16 cellular contexts compared by ENCODE assay signal in genomic region chr2:217775920-217776503, GRCh38.
DNase-seq lines count a peak whose midpoint lies in the region; FAIRE-seq and TF ChIP-seq lines count a peak whose summit lies in the region.
"Had no signal": no experiment of that assay in that cellular context is flagged by ENCODE, and none has a peak within 500 bp of the region (broad histone marks: within the 10 kb centered on the region; RNA-seq: fewer than 3 reads in every experiment).

No MANE protein-coding gene starts in this region.

- no peak overlapping the region for H3K27ac Mint-ChIP-seq in glutamatergic neuron (ENCODE audit: unreplicated experiment)
- no peak overlapping the region for H3K27ac Mint-ChIP-seq in type B pancreatic cell

- CTCF ChIA-PET in H1 (lab: Charles Lee; ENCODE audit: partially characterized antibody), result interaction anchor here (1.1 to 6.7 kb wide), 6 partner anchors 10 to 232 kb away, joined by 3 to 48 read pairs (median 4); no protein-coding TSS in a partner anchor
- CTCF ChIA-PET in SK-N-SH (lab: Yijun Ruan, JAX), result interaction anchor here (3.5 to 7.0 kb wide), 3 partner anchors 10 to 218 kb away, joined by 14 to 55 read pairs (median 52); no protein-coding TSS in a partner anchor

- no peak for TF ChIP-seq EP300 in H1 (IDR thresholded peaks at IDR 0.05; ENCODE audit: borderline replicate concordance in 1 of 2, low read depth in 2 of 2, low read length in 2 of 2)
- TF ChIP-seq EP300 in SK-N-SH (IDR thresholded peaks at IDR 0.05; ENCODE audit: borderline replicate concordance in 1 of 2, low read depth in 1 of 2, low read length in 1 of 2), result no peak

- 83% methylated on average over 4 of the region's 4 CpGs; no CpG with 5 or more reads in 1 of the 2 experiments for WGBS in H1 (ENCODE audit: extremely low coverage in 1 of 2, insufficient coverage in 1 of 2, insufficient read length in 1 of 2, insufficient replicate concordance in 2 of 2, low coverage in 1 of 2, low lambda C conversion rate in 2 of 2, missing lambda C conversion rate in 1 of 2), 2 experiments
- WGBS in SK-N-SH (ENCODE audit: low lambda C conversion rate), result 55% methylated on average over 4 of the region's 4 CpGs

- no peak overlapping the region for H2BK15ac ChIP-seq in H1 (ENCODE audit: low read length)

- no peak overlapping the region for H4K8ac ChIP-seq in H1 (ENCODE audit: extremely low read depth, insufficient read depth, low read length)

- no peaks in the 10 kb centered on the region for H3K9me3 ChIP-seq in H1 (ENCODE audit: insufficient read depth in 2 of 2, low read depth in 1 of 2, low read length in 1 of 2)
- no peaks in the 10 kb centered on the region for H3K9me3 ChIP-seq in SK-N-SH
- H3K9me3 ChIP-seq: SJCRH30 had no signal

- no peak overlapping the region for H4K5ac ChIP-seq in H1 (ENCODE audit: insufficient read length, low read depth, low read length)

- H3K4me2 ChIP-seq in H1 (ENCODE audit: insufficient read depth in 1 of 2, low read depth in 2 of 2, low read length in 2 of 2) (no peak overlapping the region), SK-N-SH (no peak overlapping the region)
- H3K4me2 ChIP-seq: PC-9 had no signal

- no peak overlapping the region for H2BK5ac ChIP-seq in H1 (ENCODE audit: low read depth, low read length)

- H3K4me3 ChIP-seq in H1 (ENCODE audit: extremely low read depth in 1 of 4, insufficient read depth in 2 of 4, low read depth in 3 of 4, low read length in 4 of 4) (no peak overlapping the region), SK-N-SH (ENCODE audit: low read depth in 2 of 2, low read length in 1 of 2) (no peak overlapping the region)
- H3K4me3 ChIP-seq: PC-9, SJCRH30 had no signal

- TF ChIP-seq RAD21 in H1 (IDR thresholded peaks at IDR 0.05 in 1 of 2, conservative IDR thresholded peaks at IDR 0.05 in 1 of 2; ENCODE audit: low read depth in 2 of 2, low read length in 2 of 2) (no peak), SK-N-SH (IDR thresholded peaks at IDR 0.05; ENCODE audit: low read length) (no peak)

- DNase-seq in GM18507 (ENCODE audit: extremely low spot score, insufficient read length, low read depth) (no peak), H1 (ENCODE audit: low read depth in 1 of 2, low spot score in 2 of 2) (no peak), glutamatergic neuron (no peak), type B pancreatic cell (ENCODE audit: extremely low spot score, unreplicated experiment) (no peak), SK-N-SH (no peak), NCI-H1092 (lab: John Stamatoyannopoulos, UW) (no peak)
- DNase-seq in NK-92 treated with Interleukin-12 subunit alpha and Interleukin-12 subunit beta, amount 100 ng/mL, for 24 hours (lab: John Stamatoyannopoulos, UW), result no peak
- DNase-seq: AML-193, NCI-H1105, NCI-H2081, NCI-H510A, NCI-H748 treated with DMSO at 0.1 percent for 48 hours, PC-9, SJCRH30 had no signal

- TF ChIP-seq CTCF in H1 (IDR thresholded peaks at IDR 0.05; ENCODE audit: control extremely low read depth in 1 of 3, insufficient read depth in 1 of 3, low read depth in 1 of 3, low read length in 3 of 3) (peak in 2 of 3 experiments; percentile 7 to 21; a peak in 2 of 4 replicates), glutamatergic neuron (IDR thresholded peaks at IDR 0.05; ENCODE audit: partially characterized antibody, unreplicated experiment) (peak; percentile 11), type B pancreatic cell (conservative IDR thresholded peaks at IDR 0.05) (peak; percentile 29), SK-N-SH (IDR thresholded peaks at IDR 0.05) (no peak)

- no peak overlapping the region for H3K23ac ChIP-seq in H1 (ENCODE audit: insufficient read length)

- H3K27ac ChIP-seq in H1 (ENCODE audit: low read depth, low read length) (no peak overlapping the region), SK-N-SH (ENCODE audit: low read depth in 2 of 2, low read length in 1 of 2) (no peak overlapping the region)
- H3K27ac ChIP-seq: C4-2B, PC-9, SJCRH30 had no signal

- H3K9ac ChIP-seq in H1 (replicated peaks in 1 of 4; ENCODE audit: extremely low read depth in 1 of 4, low read depth in 3 of 4, low read length in 3 of 4) (no peak overlapping the region), SK-N-SH (no peak overlapping the region)

- peak; percentile 33 for FAIRE-seq in GM18507 (lab: Jason Lieb, UNC)
- no peak for FAIRE-seq in H1 (lab: Jason Lieb, UNC)
- FAIRE-seq: D721Med had no signal

- POLR2A ChIA-PET in H1 (lab: Charles Lee; ENCODE audit: partially characterized antibody) (interaction anchor here (0.6 kb wide), 1 partner anchor 1668 kb away, joined by 3 read pairs; no protein-coding TSS in a partner anchor), SK-N-SH (lab: Yijun Ruan, JAX) (no interaction called here)

- no peaks in the 10 kb centered on the region for H3K4me1 ChIP-seq in H1 (replicated peaks in 1 of 4; ENCODE audit: control insufficient read depth in 3 of 4, insufficient read depth in 4 of 4, low read length in 3 of 4)
- no peaks in the 10 kb centered on the region; a peak in 1 of 4 replicates for H3K4me1 ChIP-seq in SK-N-SH (ENCODE audit: control insufficient read depth in 1 of 2, insufficient read depth in 2 of 2, low read depth in 1 of 2, low read length in 1 of 2)
- H3K4me1 ChIP-seq: SJCRH30 had no signal

- H3K79me2 ChIP-seq in H1 (ENCODE audit: control insufficient read depth in 1 of 2, insufficient read depth in 2 of 2, low read length in 2 of 2) (no peaks in the 10 kb centered on the region), SK-N-SH (ENCODE audit: insufficient read depth) (no peaks in the 10 kb centered on the region)

- H3K9me2 ChIP-seq in SK-N-SH, result no peaks in the 10 kb centered on the region

- H3K4me1 Mint-ChIP-seq in glutamatergic neuron (ENCODE audit: low read depth, unreplicated experiment), result no peaks in the 10 kb centered on the region
- peaks cover 7% of the 10 kb centered on the region for H3K4me1 Mint-ChIP-seq in type B pancreatic cell (ENCODE audit: unreplicated experiment)

- H3K56ac ChIP-seq in H1 (replicated peaks; ENCODE audit: insufficient read length, low read depth, low read length), result no peak overlapping the region

- no peak overlapping the region for H2AK5ac ChIP-seq in H1 (ENCODE audit: low read depth, low read length)

- no peak overlapping the region for H2BK12ac ChIP-seq in H1 (ENCODE audit: low read depth, low read length)

- H3K18ac ChIP-seq in H1 (ENCODE audit: extremely low read depth, low read length), result no peak overlapping the region

- no peak for TF ChIP-seq POLR2A in H1 (IDR thresholded peaks at IDR 0.05; ENCODE audit: control extremely low read depth in 1 of 2, low read depth in 2 of 2, low read length in 2 of 2)

- no peak overlapping the region for H3K14ac ChIP-seq in H1 (ENCODE audit: insufficient read length)

- no peaks in the 10 kb centered on the region for H3K79me1 ChIP-seq in H1 (ENCODE audit: low read depth, low read length)

- H3K9me3 Mint-ChIP-seq in glutamatergic neuron (ENCODE audit: unreplicated experiment) (no peaks in the 10 kb centered on the region), type B pancreatic cell (peaks cover 4% of the 10 kb centered on the region)

- H4K20me1 ChIP-seq in H1 (replicated peaks in 1 of 2; ENCODE audit: control insufficient read depth in 1 of 2, insufficient read depth in 2 of 2, low read length in 2 of 2) (no peaks in the 10 kb centered on the region), SK-N-SH (ENCODE audit: insufficient read depth) (no peaks in the 10 kb centered on the region)

- no peaks in the 10 kb centered on the region for H3K23me2 ChIP-seq in H1 (ENCODE audit: low read depth, low read length)

- peaks cover 5% of the 10 kb centered on the region for H3F3A ChIP-seq in SK-N-SH (replicated peaks; ENCODE audit: insufficient read depth)

- H2BK120ac ChIP-seq in H1 (replicated peaks; ENCODE audit: low read depth, low read length), result no peak overlapping the region

- no peak overlapping the region for H3K4me3 Mint-ChIP-seq in glutamatergic neuron (ENCODE audit: unreplicated experiment)
- no peak overlapping the region for H3K4me3 Mint-ChIP-seq in type B pancreatic cell

- no peak overlapping the region for H4K91ac ChIP-seq in H1 (replicated peaks; ENCODE audit: insufficient read length, low read length)

- H3K27me3 ChIP-seq in H1 (replicated peaks in 1 of 4; ENCODE audit: control insufficient read depth in 3 of 4, extremely low read depth in 1 of 4, insufficient read depth in 3 of 4, low read length in 3 of 4) (no peaks in the 10 kb centered on the region; a peak in 1 of 7 replicates), SK-N-SH (ENCODE audit: insufficient read depth) (no peaks in the 10 kb centered on the region)
- H3K27me3 ChIP-seq: SJCRH30 had no signal

- no peak overlapping the region for H3K4ac ChIP-seq in H1 (replicated peaks; ENCODE audit: insufficient read length, low read depth, low read length)

- H3K36me3 ChIP-seq in H1 (ENCODE audit: control insufficient read depth in 2 of 4, insufficient read depth in 4 of 4, low read length in 3 of 4), result no peaks in the 10 kb centered on the region
- H3K36me3 ChIP-seq in SK-N-SH (replicated peaks in 1 of 2; ENCODE audit: control insufficient read depth in 1 of 2, insufficient read depth in 2 of 2, low read length in 1 of 2), result peaks cover 0 to 43% of the 10 kb centered on the region in 2 experiments
- H3K36me3 ChIP-seq: SJCRH30 had no signal

- H3K36me3 Mint-ChIP-seq in glutamatergic neuron (ENCODE audit: unreplicated experiment) (no peaks in the 10 kb centered on the region), type B pancreatic cell (no peaks in the 10 kb centered on the region)

- no peaks in the 10 kb centered on the region for H3K27me3 Mint-ChIP-seq in glutamatergic neuron (ENCODE audit: unreplicated experiment)
- H3K27me3 Mint-ChIP-seq in type B pancreatic cell, result no peaks in the 10 kb centered on the region

- no peak overlapping the region for H2BK20ac ChIP-seq in H1 (ENCODE audit: low read length)

- H2AFZ ChIP-seq in H1 (ENCODE audit: low read length), result peak overlapping the region; percentile 83; the same call in 1 of the 2 replicates
- no peak overlapping the region for H2AFZ ChIP-seq in SK-N-SH (ENCODE audit: low read depth)
- H2AFZ ChIP-seq: PC-9 had no signal

TF ChIP-seq in H1, 55 proteins besides CTCF, POLR2A, EP300 and RAD21 (continues in another document):
- TF ChIP-seq HDAC6 (IDR thresholded peaks at IDR 0.05; ENCODE audit: low read depth, low read length) (no peak), YY1 (IDR thresholded peaks at IDR 0.05; ENCODE audit: low read depth, low read length) (no peak), SP1 (IDR thresholded peaks at IDR 0.05; ENCODE audit: low read depth, low read length) (no peak), SRF (IDR thresholded peaks at IDR 0.05; ENCODE audit: low read depth, low read length) (no peak), PHF8 (conservative IDR thresholded peaks at IDR 0.05; ENCODE audit: low read depth, low read length) (no peak), EZH2 (IDR thresholded peaks at IDR 0.05; ENCODE audit: low read depth, low read length, severe bottlenecking) (no peak)

TF ChIP-seq in SK-N-SH, 30 proteins besides CTCF, POLR2A, EP300 and RAD21 (continues in another document):
- no peak for TF ChIP-seq FOSL2 (IDR thresholded peaks at IDR 0.05; ENCODE audit: borderline replicate concordance, low read depth)
- no peak for TF ChIP-seq TEAD4 (IDR thresholded peaks at IDR 0.05; ENCODE audit: borderline replicate concordance, insufficient read depth)
- TF ChIP-seq TAF1 (IDR thresholded peaks at IDR 0.05; ENCODE audit: borderline replicate concordance, low read depth, low read length), result no peak
